1 cellular context compared by ENCODE assay signal in the genomic region with DNA sequence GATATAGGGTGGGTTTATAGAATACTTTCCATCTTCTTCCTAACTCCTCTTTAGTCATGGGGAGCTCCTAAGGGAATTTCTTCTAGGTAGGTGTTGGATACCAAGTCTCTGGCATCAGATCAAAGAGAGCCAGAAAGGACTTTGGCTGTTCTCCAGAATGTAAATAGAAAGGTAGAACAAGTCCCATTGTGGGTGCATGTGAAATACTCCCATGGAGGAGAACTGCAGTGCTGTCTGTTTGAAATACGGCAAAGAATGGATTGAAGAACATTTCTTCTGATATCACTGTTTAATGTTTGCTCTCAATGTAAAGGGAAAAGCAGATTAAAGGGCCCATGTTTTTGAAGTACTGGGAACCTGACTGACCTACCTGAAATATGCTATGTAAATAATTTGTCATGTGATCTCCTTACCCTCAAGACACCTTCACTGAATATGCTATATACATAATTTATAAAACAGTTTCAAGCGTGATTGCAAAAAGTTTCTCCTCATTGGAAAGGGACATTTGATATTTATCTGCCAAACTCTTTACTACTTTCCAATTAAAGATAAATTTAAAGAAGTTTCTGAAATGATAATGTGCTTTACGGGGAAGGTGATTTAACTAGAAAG.
TF ChIP-seq lines count a peak whose summit lies in the region.

No MANE protein-coding gene starts in this region.

TF ChIP-seq in HepG2, 621 proteins besides CTCF, POLR2A, EP300 and RAD21 (continued from another document and continues in another):
- TF ChIP-seq AHR (CRISPR knock-in tag; IDR thresholded peaks at IDR 0.05) (no peak), EEA1 (CRISPR knock-in tag; IDR thresholded peaks at IDR 0.05; ENCODE audit: borderline replicate concordance) (no peak), AFF4 (CRISPR knock-in tag; IDR thresholded peaks at IDR 0.05) (no peak), KLF11 (CRISPR knock-in tag; IDR thresholded peaks at IDR 0.05) (0 out of 2 replicates have a peak, but pooled peaks have one; percentile 37), ZNF282 (IDR thresholded peaks at IDR 0.05; ENCODE audit: partially characterized antibody) (no peak), RBFOX2 (IDR thresholded peaks at IDR 0.05; ENCODE audit: low read depth, low read length) (no peak), ZKSCAN5 (CRISPR knock-in tag; IDR thresholded peaks at IDR 0.05) (no peak), MEIS2 (CRISPR knock-in tag; IDR thresholded peaks at IDR 0.05) (no peak), NR0B2 (CRISPR knock-in tag; IDR thresholded peaks at IDR 0.05) (no peak), MIER3 (CRISPR knock-in tag; IDR thresholded peaks at IDR 0.05; ENCODE audit: borderline replicate concordance) (peak; percentile 54; the same call in 1 of the 2 replicates), EHMT2 (IDR thresholded peaks at IDR 0.05; ENCODE audit: borderline replicate concordance, low read depth, low read length) (no peak), ZKSCAN1 (IDR thresholded peaks at IDR 0.05; ENCODE audit: low read length) (no peak), RELA (CRISPR knock-in tag; IDR thresholded peaks at IDR 0.05) (no peak), MED13 (CRISPR knock-in tag; IDR thresholded peaks at IDR 0.05) (no peak), PRMT3 (CRISPR knock-in tag; IDR thresholded peaks at IDR 0.05; ENCODE audit: borderline replicate concordance, low read depth) (no peak), YEATS4 (CRISPR knock-in tag; IDR thresholded peaks at IDR 0.05; ENCODE audit: borderline replicate concordance) (no peak), THAP11 (CRISPR knock-in tag; IDR thresholded peaks at IDR 0.05) (no peak), MTA1 (CRISPR knock-in tag; IDR thresholded peaks at IDR 0.05; ENCODE audit: borderline replicate concordance) (no peak), ZMYM2 (CRISPR knock-in tag; IDR thresholded peaks at IDR 0.05) (no peak), MTA3 (CRISPR knock-in tag; IDR thresholded peaks at IDR 0.05) (no peak), LCORL (IDR thresholded peaks at IDR 0.05) (no peak), LCORL (CRISPR knock-in tag; IDR thresholded peaks at IDR 0.05) (peak; percentile 50; the same call in 1 of the 2 replicates), NONO (IDR thresholded peaks at IDR 0.05) (no peak), NONO (CRISPR knock-in tag; conservative IDR thresholded peaks at IDR 0.05) (no peak), POLR2AphosphoS2 (IDR thresholded peaks at IDR 0.05; ENCODE audit: low read depth, low read length) (no peak), U2AF2 (IDR thresholded peaks at IDR 0.05; ENCODE audit: low read depth, low read length) (no peak), PHF5A (CRISPR knock-in tag; IDR thresholded peaks at IDR 0.05; ENCODE audit: low read depth, unreplicated experiment) (no peak), ZNF720 (CRISPR knock-in tag; IDR thresholded peaks at IDR 0.05) (no peak), MXD4 (CRISPR knock-in tag; IDR thresholded peaks at IDR 0.05) (no peak), MTF2 (CRISPR knock-in tag; IDR thresholded peaks at IDR 0.05; ENCODE audit: borderline replicate concordance) (no peak), ZNF431 (CRISPR knock-in tag; IDR thresholded peaks at IDR 0.05; ENCODE audit: borderline replicate concordance, low read depth) (no peak), ZNF205 (CRISPR knock-in tag; IDR thresholded peaks at IDR 0.05) (peak; percentile 35), PRDM4 (CRISPR knock-in tag; IDR thresholded peaks at IDR 0.05; ENCODE audit: borderline replicate concordance) (no peak), ZNF737 (CRISPR knock-in tag; IDR thresholded peaks at IDR 0.05; ENCODE audit: borderline replicate concordance) (no peak), TFDP2 (CRISPR knock-in tag; IDR thresholded peaks at IDR 0.05) (0 out of 2 replicates have a peak, but pooled peaks have one; percentile 10), ARID3A (IDR thresholded peaks at IDR 0.05; ENCODE audit: low read depth, low read length) (no peak; the same call in 1 of the 2 replicates), ZNF7 (CRISPR knock-in tag; IDR thresholded peaks at IDR 0.05) (no peak), ZNF609 (CRISPR knock-in tag; IDR thresholded peaks at IDR 0.05; ENCODE audit: borderline replicate concordance) (peak; percentile 70; the same call in 1 of the 2 replicates)
- TF ChIP-seq, protein P1, sequence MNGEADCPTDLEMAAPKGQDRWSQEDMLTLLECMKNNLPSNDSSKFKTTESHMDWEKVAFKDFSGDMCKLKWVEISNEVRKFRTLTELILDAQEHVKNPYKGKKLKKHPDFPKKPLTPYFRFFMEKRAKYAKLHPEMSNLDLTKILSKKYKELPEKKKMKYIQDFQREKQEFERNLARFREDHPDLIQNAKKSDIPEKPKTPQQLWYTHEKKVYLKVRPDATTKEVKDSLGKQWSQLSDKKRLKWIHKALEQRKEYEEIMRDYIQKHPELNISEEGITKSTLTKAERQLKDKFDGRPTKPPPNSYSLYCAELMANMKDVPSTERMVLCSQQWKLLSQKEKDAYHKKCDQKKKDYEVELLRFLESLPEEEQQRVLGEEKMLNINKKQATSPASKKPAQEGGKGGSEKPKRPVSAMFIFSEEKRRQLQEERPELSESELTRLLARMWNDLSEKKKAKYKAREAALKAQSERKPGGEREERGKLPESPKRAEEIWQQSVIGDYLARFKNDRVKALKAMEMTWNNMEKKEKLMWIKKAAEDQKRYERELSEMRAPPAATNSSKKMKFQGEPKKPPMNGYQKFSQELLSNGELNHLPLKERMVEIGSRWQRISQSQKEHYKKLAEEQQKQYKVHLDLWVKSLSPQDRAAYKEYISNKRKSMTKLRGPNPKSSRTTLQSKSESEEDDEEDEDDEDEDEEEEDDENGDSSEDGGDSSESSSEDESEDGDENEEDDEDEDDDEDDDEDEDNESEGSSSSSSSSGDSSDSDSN (CRISPR knock-in tag; IDR thresholded peaks at IDR 0.05) = no peak
- TF ChIP-seq, protein P2, sequence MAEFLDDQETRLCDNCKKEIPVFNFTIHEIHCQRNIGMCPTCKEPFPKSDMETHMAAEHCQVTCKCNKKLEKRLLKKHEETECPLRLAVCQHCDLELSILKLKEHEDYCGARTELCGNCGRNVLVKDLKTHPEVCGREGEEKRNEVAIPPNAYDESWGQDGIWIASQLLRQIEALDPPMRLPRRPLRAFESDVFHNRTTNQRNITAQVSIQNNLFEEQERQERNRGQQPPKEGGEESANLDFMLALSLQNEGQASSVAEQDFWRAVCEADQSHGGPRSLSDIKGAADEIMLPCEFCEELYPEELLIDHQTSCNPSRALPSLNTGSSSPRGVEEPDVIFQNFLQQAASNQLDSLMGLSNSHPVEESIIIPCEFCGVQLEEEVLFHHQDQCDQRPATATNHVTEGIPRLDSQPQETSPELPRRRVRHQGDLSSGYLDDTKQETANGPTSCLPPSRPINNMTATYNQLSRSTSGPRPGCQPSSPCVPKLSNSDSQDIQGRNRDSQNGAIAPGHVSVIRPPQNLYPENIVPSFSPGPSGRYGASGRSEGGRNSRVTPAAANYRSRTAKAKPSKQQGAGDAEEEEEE (CRISPR knock-in tag; IDR thresholded peaks at IDR 0.05; ENCODE audit: borderline replicate concordance) = no peak
